Comparison of ENCODE assay signal across 8 cellular contexts in the genomic region with DNA sequence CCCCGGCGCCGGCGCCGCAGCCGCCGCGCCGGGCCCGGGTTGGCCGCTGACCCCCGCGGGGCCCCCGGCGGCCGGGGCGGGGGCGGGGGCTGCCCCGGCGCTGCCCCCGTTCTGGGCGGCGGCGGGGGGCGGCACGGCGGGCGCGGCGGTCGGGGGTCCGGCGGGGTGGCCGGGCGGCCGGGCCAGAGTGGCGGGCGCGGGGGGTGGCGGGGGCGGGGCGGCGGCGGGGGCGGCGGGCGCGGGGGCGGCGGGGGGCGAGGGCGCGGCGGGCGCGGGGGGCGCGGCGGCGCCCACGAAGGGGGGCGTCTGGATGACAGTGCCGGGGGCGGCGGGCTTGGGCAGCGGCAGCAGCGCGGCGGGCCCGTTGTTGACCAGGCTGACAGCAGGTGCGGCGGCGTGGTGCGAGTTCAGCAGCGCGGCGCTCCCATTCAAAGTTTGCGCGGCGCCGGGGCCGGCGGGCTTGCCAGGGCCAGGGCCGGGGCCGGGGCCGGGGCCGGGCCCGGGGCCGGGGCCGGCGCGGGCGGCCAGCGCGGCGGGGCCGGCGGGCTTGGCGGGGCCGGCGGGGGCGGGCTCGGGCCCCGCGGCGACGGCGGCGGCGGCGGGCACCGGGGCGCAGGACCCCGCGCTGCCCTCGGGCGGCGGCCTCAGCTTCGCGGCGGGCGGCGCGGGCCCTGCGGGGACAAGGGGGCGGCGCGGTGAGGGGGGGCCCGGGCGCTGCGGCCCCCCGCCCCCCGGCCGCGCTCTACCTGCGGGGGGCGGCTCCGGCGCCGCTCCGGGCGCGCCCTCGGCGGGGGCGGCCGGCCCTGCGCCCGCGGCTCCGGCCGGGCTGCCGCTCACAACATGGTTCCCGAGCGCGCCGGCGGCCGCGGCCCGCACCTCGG. TPM values are rescaled to one million over a fixed set of nuclear protein-coding genes. Genes with fewer than 3 reads are reported as not detected.
DNase-seq lines count a peak whose midpoint lies in the region; ATAC-seq lines count a peak whose summit lies in the region.

No MANE protein-coding gene starts in this region.

- peak overlapping the region; percentile 61 for H3K9ac ChIP-seq in ES-I3 (ENCODE audit: low read depth, low read length)

- peaks cover 4% of the 10 kb centered on the region for H3K36me3 Mint-ChIP-seq in activated naive CD8-positive, alpha-beta T cell treated with anti-CD3 and anti-CD28 coated beads, Interleukin-2, amount 10 ng/mL, durations not matched to agents 7 days and 5 days
- H3K36me3 Mint-ChIP-seq in T-helper 2 cell treated with Interferon-gamma antibody and Interleukin-4, amounts not matched to agents 5 μg/mL and 100 μg/mL, for 36 hours (ENCODE audit: low read depth), result peaks cover 14% of the 10 kb centered on the region

- POLR2A ChIA-PET in activated naive CD8-positive, alpha-beta T cell treated with anti-CD3 and anti-CD28 coated beads, Interleukin-2, amount 10 ng/mL, durations not matched to agents 7 days and 5 days (lab: Charles Lee), result interaction anchor here (0.5 to 4.8 kb wide), 4 partner anchors 44 to 118 kb away, joined by 5 to 111 read pairs (median 19); a partner anchor contains a TSS

- ATAC-seq in GM19452 (IDR thresholded peaks at IDR 0.05; ENCODE audit: unreplicated experiment) (peak; percentile 33), HG03442 (IDR thresholded peaks at IDR 0.05; ENCODE audit: unreplicated experiment) (peak; percentile 21)
- peak; percentile 24 for ATAC-seq in activated naive CD8-positive, alpha-beta T cell treated with anti-CD3 and anti-CD28 coated beads, Interleukin-2, amount 10 ng/mL, durations not matched to agents 7 days and 5 days (ENCODE audit: low read depth)

- H3K4me3 Mint-ChIP-seq in activated naive CD8-positive, alpha-beta T cell treated with anti-CD3 and anti-CD28 coated beads, Interleukin-2, amount 10 ng/mL, durations not matched to agents 7 days and 5 days, result no peak overlapping the region
- no peak overlapping the region for H3K4me3 Mint-ChIP-seq in T-helper 2 cell treated with Interferon-gamma antibody and Interleukin-4, amounts not matched to agents 5 μg/mL and 100 μg/mL, for 36 hours

- H3K27ac Mint-ChIP-seq in activated naive CD8-positive, alpha-beta T cell treated with anti-CD3 and anti-CD28 coated beads, Interleukin-2, amount 10 ng/mL, durations not matched to agents 7 days and 5 days, result no peak overlapping the region
- H3K27ac Mint-ChIP-seq in T-helper 2 cell treated with Interferon-gamma antibody and Interleukin-4, amounts not matched to agents 5 μg/mL and 100 μg/mL, for 36 hours, result no peak overlapping the region

- H3K9me3 ChIP-seq in ES-I3 (ENCODE audit: control insufficient read depth, insufficient read depth, low read length) (no peaks in the 10 kb centered on the region), thymus (ENCODE audit: control insufficient read depth) (no peaks in the 10 kb centered on the region)

- H3K27me3 Mint-ChIP-seq in activated naive CD8-positive, alpha-beta T cell treated with anti-CD3 and anti-CD28 coated beads, Interleukin-2, amount 10 ng/mL, durations not matched to agents 7 days and 5 days, result peaks cover 2% of the 10 kb centered on the region
- no peaks in the 10 kb centered on the region for H3K27me3 Mint-ChIP-seq in T-helper 2 cell treated with Interferon-gamma antibody and Interleukin-4, amounts not matched to agents 5 μg/mL and 100 μg/mL, for 36 hours (ENCODE audit: low read depth)

- H3K9me3 Mint-ChIP-seq in activated naive CD8-positive, alpha-beta T cell treated with anti-CD3 and anti-CD28 coated beads, Interleukin-2, amount 10 ng/mL, durations not matched to agents 7 days and 5 days, result no peaks in the 10 kb centered on the region
- H3K9me3 Mint-ChIP-seq in T-helper 2 cell treated with Interferon-gamma antibody and Interleukin-4, amounts not matched to agents 5 μg/mL and 100 μg/mL, for 36 hours, result no peaks in the 10 kb centered on the region

- H3K4me1 ChIP-seq in ES-I3 (ENCODE audit: insufficient read depth, low read length) (peaks cover 8% of the 10 kb centered on the region; the same call in 1 of the 2 replicates), thymus (ENCODE audit: control insufficient read depth, insufficient read depth, low read length) (peaks cover 34% of the 10 kb centered on the region)

- H3K4me1 Mint-ChIP-seq in activated naive CD8-positive, alpha-beta T cell treated with anti-CD3 and anti-CD28 coated beads, Interleukin-2, amount 10 ng/mL, durations not matched to agents 7 days and 5 days, result peaks cover 26% of the 10 kb centered on the region
- peaks cover 20% of the 10 kb centered on the region for H3K4me1 Mint-ChIP-seq in T-helper 2 cell treated with Interferon-gamma antibody and Interleukin-4, amounts not matched to agents 5 μg/mL and 100 μg/mL, for 36 hours (ENCODE audit: low read depth)

- DNase-seq in activated naive CD8-positive, alpha-beta T cell treated with anti-CD3 and anti-CD28 coated beads, Interleukin-2, amount 10 ng/mL, durations not matched to agents 7 days and 5 days, result no peak
- DNase-seq in iPS-NIHi11 (ENCODE audit: low spot score) (peak; percentile 70), foreskin melanocyte (no peak)
- DNase-seq in T-helper 2 cell treated with Interferon-gamma antibody and Interleukin-4, amounts not matched to agents 5 μg/mL and 100 μg/mL, for 36 hours (ENCODE audit: low spot score), result no peak

- H3K4me3 ChIP-seq in thymus (ENCODE audit: low read length), result peak overlapping the region; percentile 93

- peak overlapping the region; percentile 70 for H3K27ac ChIP-seq in thymus (ENCODE audit: low read depth)

- 1% methylated on average over 155 of the region's 162 CpGs for WGBS in thymus

- no peaks in the 10 kb centered on the region for H3K36me3 ChIP-seq in ES-I3 (ENCODE audit: insufficient read depth, low read length)
- peaks cover 6% of the 10 kb centered on the region for H3K36me3 ChIP-seq in thymus (ENCODE audit: control insufficient read depth, insufficient read depth)

- no peaks in the 10 kb centered on the region for H3K27me3 ChIP-seq in thymus (ENCODE audit: control insufficient read depth, insufficient read depth)

RNA-seq across cellular contexts. Expression of a gene that starts 0.7 kb away (rescaled TPM):
- 10 to 100 TPM; 22.6 to 23.8 TPM for total RNA-seq in activated naive CD8-positive, alpha-beta T cell treated with anti-CD3 and anti-CD28 coated beads, Interleukin-2, amount 10 ng/mL, durations not matched to agents 7 days and 5 days
- 12.0 TPM for polyA plus RNA-seq in thymus

RNA-seq across cellular contexts. Expression of a gene that starts 57.2 kb away (rescaled TPM):
- total RNA-seq in activated naive CD8-positive, alpha-beta T cell treated with anti-CD3 and anti-CD28 coated beads, Interleukin-2, amount 10 ng/mL, durations not matched to agents 7 days and 5 days, result 10 to 100 TPM; 45.1 to 45.5 TPM
- polyA plus RNA-seq in thymus, result 23.1 TPM
